Comparison of ENCODE assay signal across 28 cellular contexts in genomic region chrX:79708581-79708980, GRCh38.
"Had no signal": no experiment of that assay in that cellular context is flagged by ENCODE, and none has a peak within 500 bp of the region (broad histone marks: within the 10 kb centered on the region; RNA-seq: fewer than 3 reads in every experiment).

No MANE protein-coding gene starts in this region.

- H3K4me1 ChIP-seq: colonic mucosa, esophagus muscularis mucosa, esophagus squamous epithelium, foreskin keratinocyte, gastrocnemius medialis, gastroesophageal sphincter, heart left ventricle, heart right ventricle had no signal

- H3K36me3 ChIP-seq: colonic mucosa, esophagus muscularis mucosa, esophagus squamous epithelium, gastrocnemius medialis, gastroesophageal sphincter, heart left ventricle, heart right ventricle had no signal

- H2AFZ ChIP-seq: hepatocyte had no signal

- H3K4me2 ChIP-seq: hepatocyte had no signal

- H3K4me3 ChIP-seq: colonic mucosa, coronary artery, dorsolateral prefrontal cortex, esophagus muscularis mucosa, esophagus squamous epithelium, gastrocnemius medialis, gastroesophageal sphincter, heart left ventricle, heart right ventricle, hepatocyte had no signal

- DNase-seq: colonic mucosa; cortex of kidney; dermis blood vessel endothelial cell; dorsolateral prefrontal cortex; effector CD4-positive, alpha-beta T cell; effector CD8-positive, alpha-beta T cell; effector memory CD4-positive, alpha-beta T cell; effector memory CD8-positive, alpha-beta T cell; endodermal cell; erythroblast; esophagus squamous epithelium; foreskin fibroblast; foreskin keratinocyte; foreskin melanocyte; gastrocnemius medialis; glutamatergic neuron; head of caudate nucleus; heart left ventricle; heart right ventricle had no signal

- FAIRE-seq: endometrium, endothelial cell of umbilical vein, frontal cortex had no signal

- H3K27me3 ChIP-seq: colonic mucosa, esophagus muscularis mucosa, esophagus squamous epithelium, foreskin keratinocyte, gastrocnemius medialis, gastroesophageal sphincter, heart left ventricle, hepatocyte had no signal

- H3K79me2 ChIP-seq: hepatocyte had no signal

- ATAC-seq: effector memory CD8-positive, alpha-beta T cell; esophagus mucosa; foreskin keratinocyte; gastrocnemius medialis; gastroesophageal sphincter; heart left ventricle; heart right ventricle had no signal

- H3K27ac ChIP-seq: colonic mucosa, coronary artery, dorsolateral prefrontal cortex, epithelial cell of prostate, esophagus muscularis mucosa, esophagus squamous epithelium, foreskin keratinocyte, gastrocnemius medialis, gastroesophageal sphincter, heart left ventricle, heart right ventricle, hepatocyte had no signal

- H3K9me3 ChIP-seq: colonic mucosa, esophagus muscularis mucosa, esophagus squamous epithelium, gastrocnemius medialis, gastroesophageal sphincter, heart left ventricle, heart right ventricle had no signal
